ENCODE assay signal across 40 cellular contexts in genomic region chr9:83617299-83617698, GRCh38. TPM values are rescaled to one million over a fixed set of nuclear protein-coding genes. Genes with fewer than 3 reads are reported as not detected.
"Had no signal": no experiment of that assay in that cellular context is flagged by ENCODE, and none has a peak within 500 bp of the region (broad histone marks: within the 10 kb centered on the region; RNA-seq: fewer than 3 reads in every experiment).

No MANE protein-coding gene starts in this region.

- H3K27ac Mint-ChIP-seq: activated naive CD4-positive, alpha-beta T cell treated with anti-CD3 and anti-CD28 coated beads for 36 hours; activated naive CD4-positive, alpha-beta T cell treated with anti-CD3 and anti-CD28 coated beads, Interleukin-2, amount 10 ng/mL, durations not matched to agents 7 days and 5 days; activated naive CD4-positive, alpha-beta T cell treated with anti-CD3 and anti-CD28 coated beads, Interleukin-2, amount 50 U/mL, for 24 hours; activated naive CD4-positive, alpha-beta T cell treated with anti-CD3 and anti-CD28 coated beads, Interleukin-2, amount 50 U/mL, for 72 hours; activated naive CD8-positive, alpha-beta T cell; activated naive CD8-positive, alpha-beta T cell treated with anti-CD3 and anti-CD28 coated beads for 36 hours; activated naive CD8-positive, alpha-beta T cell treated with anti-CD3 and anti-CD28 coated beads, Interleukin-2, amount 10 ng/mL, durations not matched to agents 7 days and 5 days; activated naive CD8-positive, alpha-beta T cell treated with anti-CD3 and anti-CD28 coated beads, Interleukin-2, amount 50 U/mL, for 24 hours; activated T-cell treated with anti-CD3 and anti-CD28 coated beads, Interleukin-2, amount 50 U/mL, for 24 hours; activated T-cell treated with anti-CD3 and anti-CD28 coated beads, Interleukin-2, amount 50 U/mL, for 72 hours; activated T-helper 1 cell treated with anti-CD3 and anti-CD28 coated beads, Interleukin-12 subunit alpha, Interleukin-12 subunit beta, Interleukin-2, Interleukin-4 antibody, amounts not matched to agents 30 ng/mL and 10 ng/mL and 1 ng/mL, durations not matched to agents 14 hours and 24 hours and 36 hours; activated T-helper 17 cell treated with anti-CD3 and anti-CD28 coated beads, Interleukin-2, amount 50 U/mL, for 72 hours; activated T-helper 2 cell treated with anti-CD3 and anti-CD28 coated beads, Interferon-gamma antibody, Interleukin-2, Interleukin-4, amounts not matched to agents 10 μg/mL and 5 μg/mL and 100 μg/mL, durations not matched to agents 14 hours and 24 hours and 36 hours; brain had no signal

- H3K4me1 ChIP-seq: ascending aorta, breast epithelium had no signal

- H3K9me3 Mint-ChIP-seq: activated naive CD4-positive, alpha-beta T cell treated with anti-CD3 and anti-CD28 coated beads, Interleukin-2, amount 10 ng/mL, durations not matched to agents 7 days and 5 days; activated naive CD4-positive, alpha-beta T cell treated with anti-CD3 and anti-CD28 coated beads, Interleukin-2, amount 50 U/mL, for 24 hours; activated naive CD4-positive, alpha-beta T cell treated with anti-CD3 and anti-CD28 coated beads, Interleukin-2, amount 50 U/mL, for 72 hours; activated naive CD8-positive, alpha-beta T cell treated with anti-CD3 and anti-CD28 coated beads for 36 hours; activated naive CD8-positive, alpha-beta T cell treated with anti-CD3 and anti-CD28 coated beads, Interleukin-2, amount 50 U/mL, for 24 hours; activated T-cell treated with anti-CD3 and anti-CD28 coated beads, Interleukin-2, amount 50 U/mL, for 24 hours; activated T-cell treated with anti-CD3 and anti-CD28 coated beads, Interleukin-2, amount 50 U/mL, for 4 hours; activated T-cell treated with anti-CD3 and anti-CD28 coated beads, Interleukin-2, amount 50 U/mL, for 72 hours; activated T-helper 1 cell treated with anti-CD3 and anti-CD28 coated beads, Interleukin-12 subunit alpha, Interleukin-12 subunit beta, Interleukin-2, Interleukin-4 antibody, amounts not matched to agents 30 ng/mL and 10 ng/mL and 1 ng/mL, durations not matched to agents 14 hours and 24 hours and 36 hours; activated T-helper 17 cell treated with anti-CD3 and anti-CD28 coated beads, Interleukin-2, amount 50 U/mL, for 72 hours; activated T-helper 2 cell treated with anti-CD3 and anti-CD28 coated beads, Interferon-gamma antibody, Interleukin-2, Interleukin-4, amounts not matched to agents 10 μg/mL and 5 μg/mL and 100 μg/mL, durations not matched to agents 14 hours and 24 hours and 36 hours; central memory CD8-positive, alpha-beta T cell had no signal

- H3K4me3 ChIP-seq: adrenal gland, ascending aorta, body of pancreas, breast epithelium, cardiac muscle cell had no signal

- FAIRE-seq: astrocyte, bronchial epithelial cell had no signal

- H3K36me3 ChIP-seq: adrenal gland, ascending aorta, brain microvascular endothelial cell, breast epithelium, cardiac muscle cell had no signal

- H3K4me3 Mint-ChIP-seq: activated naive CD4-positive, alpha-beta T cell treated with anti-CD3 and anti-CD28 coated beads for 36 hours; activated naive CD4-positive, alpha-beta T cell treated with anti-CD3 and anti-CD28 coated beads, Interleukin-2, amount 10 ng/mL, durations not matched to agents 7 days and 5 days; activated naive CD4-positive, alpha-beta T cell treated with anti-CD3 and anti-CD28 coated beads, Interleukin-2, amount 50 U/mL, for 24 hours; activated naive CD8-positive, alpha-beta T cell; activated naive CD8-positive, alpha-beta T cell treated with anti-CD3 and anti-CD28 coated beads for 36 hours; activated naive CD8-positive, alpha-beta T cell treated with anti-CD3 and anti-CD28 coated beads, Interleukin-2, amount 10 ng/mL, durations not matched to agents 7 days and 5 days; activated naive CD8-positive, alpha-beta T cell treated with anti-CD3 and anti-CD28 coated beads, Interleukin-2, amount 50 U/mL, for 24 hours; activated T-cell treated with anti-CD3 and anti-CD28 coated beads, Interleukin-2, amount 50 U/mL, for 24 hours; activated T-cell treated with anti-CD3 and anti-CD28 coated beads, Interleukin-2, amount 50 U/mL, for 4 hours; activated T-cell treated with anti-CD3 and anti-CD28 coated beads, Interleukin-2, amount 50 U/mL, for 72 hours; activated T-helper 1 cell treated with anti-CD3 and anti-CD28 coated beads, Interleukin-12 subunit alpha, Interleukin-12 subunit beta, Interleukin-2, Interleukin-4 antibody, amounts not matched to agents 30 ng/mL and 10 ng/mL and 1 ng/mL, durations not matched to agents 14 hours and 24 hours and 36 hours; activated T-helper 17 cell treated with anti-CD3 and anti-CD28 coated beads, Interleukin-2, amount 50 U/mL, for 72 hours; brain; central memory CD8-positive, alpha-beta T cell had no signal

- DNase-seq: activated effector memory CD4-positive, alpha-beta T cell treated with anti-CD3 and anti-CD28 coated beads, Interleukin-2, amount 50 U/mL, for 16 hours; activated effector memory CD4-positive, alpha-beta T cell treated with Interleukin-2 at 50 U/mL for 16 hours; activated gamma-delta T cell; activated gamma-delta T cell treated with Interleukin-2 at 50 U/mL for 16 hours; activated naive CD4-positive, alpha-beta T cell; activated naive CD4-positive, alpha-beta T cell treated with anti-CD3 and anti-CD28 coated beads for 36 hours; activated naive CD4-positive, alpha-beta T cell treated with anti-CD3 and anti-CD28 coated beads, Interleukin-2, amount 10 ng/mL, durations not matched to agents 7 days and 5 days; activated naive CD4-positive, alpha-beta T cell treated with anti-CD3 and anti-CD28 coated beads, Interleukin-2, amount 50 U/mL, for 16 hours; activated naive CD4-positive, alpha-beta T cell treated with Interleukin-2 at 50 U/mL for 16 hours; activated naive CD8-positive, alpha-beta T cell treated with anti-CD3 and anti-CD28 coated beads for 36 hours; activated naive CD8-positive, alpha-beta T cell treated with anti-CD3 and anti-CD28 coated beads, Interleukin-2, amount 10 ng/mL, durations not matched to agents 7 days and 5 days; activated naive CD8-positive, alpha-beta T cell treated with anti-CD3 and anti-CD28 coated beads, Interleukin-2, amount 50 U/mL, for 24 hours; activated T-cell treated with anti-CD3 and anti-CD28 coated beads, Interleukin-2, amount 50 U/mL, for 1 hour; activated T-cell treated with anti-CD3 and anti-CD28 coated beads, Interleukin-2, amount 50 U/mL, for 24 hours; activated T-cell treated with anti-CD3 and anti-CD28 coated beads, Interleukin-2, amount 50 U/mL, for 4 hours; activated T-cell treated with anti-CD3 and anti-CD28 coated beads, Interleukin-2, amount 50 U/mL, for 48 hours; activated T-cell treated with anti-CD3 and anti-CD28 coated beads, Interleukin-2, amount 50 U/mL, for 72 hours; adrenal gland; amniotic stem cell; amygdala; anterior cingulate cortex; aorta; body of pancreas; brain microvascular endothelial cell; caudate nucleus; central memory CD4-positive, alpha-beta T cell; cerebellar nuclear complex had no signal

- H3K4me1 Mint-ChIP-seq: activated T-helper 17 cell treated with anti-CD3 and anti-CD28 coated beads, Interleukin-2, amount 50 U/mL, for 72 hours had no signal

- H3K9me3 ChIP-seq: adrenal gland, ascending aorta, body of pancreas, breast epithelium had no signal

- H3K27me3 Mint-ChIP-seq: activated naive CD8-positive, alpha-beta T cell treated with anti-CD3 and anti-CD28 coated beads for 36 hours; activated naive CD8-positive, alpha-beta T cell treated with anti-CD3 and anti-CD28 coated beads, Interleukin-2, amount 50 U/mL, for 24 hours; activated T-helper 17 cell treated with anti-CD3 and anti-CD28 coated beads, Interleukin-2, amount 50 U/mL, for 72 hours; central memory CD8-positive, alpha-beta T cell had no signal

- ATAC-seq: activated naive CD4-positive, alpha-beta T cell treated with anti-CD3 and anti-CD28 coated beads, Interleukin-2, amount 50 U/mL, for 72 hours; activated naive CD8-positive, alpha-beta T cell treated with anti-CD3 and anti-CD28 coated beads, Interleukin-2, amount 50 U/mL, for 24 hours; activated T-cell treated with anti-CD3 and anti-CD28 coated beads, Interleukin-2, amount 50 U/mL, for 4 hours; activated T-cell treated with anti-CD3 and anti-CD28 coated beads, Interleukin-2, amount 50 U/mL, for 72 hours; activated T-helper 17 cell treated with anti-CD3 and anti-CD28 coated beads, Interleukin-2, amount 50 U/mL, for 72 hours; body of pancreas had no signal

- H3K27ac ChIP-seq: adrenal gland, ascending aorta, body of pancreas, brain microvascular endothelial cell, breast epithelium, cardiac muscle cell had no signal

- H3K36me3 Mint-ChIP-seq: activated naive CD4-positive, alpha-beta T cell treated with anti-CD3 and anti-CD28 coated beads, Interleukin-2, amount 10 ng/mL, durations not matched to agents 7 days and 5 days; activated naive CD4-positive, alpha-beta T cell treated with anti-CD3 and anti-CD28 coated beads, Interleukin-2, amount 50 U/mL, for 24 hours; activated naive CD8-positive, alpha-beta T cell treated with anti-CD3 and anti-CD28 coated beads for 36 hours; activated naive CD8-positive, alpha-beta T cell treated with anti-CD3 and anti-CD28 coated beads, Interleukin-2, amount 10 ng/mL, durations not matched to agents 7 days and 5 days; brain had no signal

- H3K27me3 ChIP-seq: adrenal gland, ascending aorta, body of pancreas, brain microvascular endothelial cell, breast epithelium, cardiac muscle cell had no signal

RNA-seq across cellular contexts. Expression of gene IDNK, which starts 5.6 kb away (rescaled TPM):
- total RNA-seq: ascending aorta had no signal
